Comparison of ENCODE assay signal across 9 cellular contexts in the genomic region with DNA sequence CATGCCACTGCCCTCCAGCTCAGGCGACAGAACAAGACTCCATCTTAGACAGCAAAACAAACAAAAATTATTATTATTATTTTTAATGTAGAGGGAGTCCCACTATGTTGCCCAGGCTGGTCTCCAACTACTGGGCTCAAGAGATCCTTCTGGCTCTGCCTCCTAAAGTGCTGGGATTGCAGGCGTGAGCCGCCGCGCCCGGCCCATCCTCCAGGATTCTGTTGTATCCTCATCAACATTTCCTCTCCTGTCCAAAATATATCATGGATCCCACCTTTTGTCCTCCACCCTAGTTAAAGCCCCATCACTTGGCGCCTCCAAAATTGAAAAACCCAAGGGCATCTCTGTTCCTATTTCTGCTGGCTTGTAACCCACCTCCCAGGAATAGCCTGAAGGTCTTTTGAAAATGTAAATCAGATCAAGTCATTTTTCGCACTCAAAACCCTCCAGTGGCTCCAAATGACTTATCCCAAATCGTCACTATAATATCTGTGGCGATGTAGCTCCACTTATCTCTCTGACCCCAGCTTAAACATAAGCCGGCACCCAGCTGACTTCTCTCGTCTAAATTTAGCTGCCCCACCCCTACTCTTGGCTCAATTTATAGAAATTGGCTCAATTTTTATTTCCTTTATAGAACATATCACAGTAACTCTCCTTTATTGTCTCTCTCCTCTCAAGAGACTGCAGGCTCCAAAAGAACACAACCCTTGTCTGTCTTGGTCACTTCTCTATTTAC. TPM values are rescaled to one million over a fixed set of nuclear protein-coding genes. Genes with fewer than 3 reads are reported as not detected.
DNase-seq lines count a peak whose midpoint lies in the region; ATAC-seq and TF ChIP-seq lines count a peak whose summit lies in the region.
"Had no signal": no experiment of that assay in that cellular context is flagged by ENCODE, and none has a peak within 500 bp of the region (broad histone marks: within the 10 kb centered on the region; RNA-seq: fewer than 3 reads in every experiment).

No MANE protein-coding gene starts in this region.

- no CpG with 5 or more reads among the region's 12 CpGs for WGBS in neuronal stem cell (ENCODE audit: extremely low coverage in 2 of 2, insufficient read length in 2 of 2, insufficient replicate concordance in 1 of 2), 2 donors

- H3K36me3 Mint-ChIP-seq in CD4-positive, alpha-beta memory T cell = peaks cover 0 to 11% of the 10 kb centered on the region in 2 donors
- H3K36me3 Mint-ChIP-seq in stimulated activated naive B cell treated with anti-CD40 and anti-IgM and Interleukin-4, amounts not matched to agents 10 μg/mL and 1 μg/mL and 100 μg/mL, for 72 hours = peaks cover 7 to 25% of the 10 kb centered on the region in 2 donors

- no peaks in the 10 kb centered on the region for H3K79me1 ChIP-seq in neuronal stem cell (ENCODE audit: low read depth, low read length)

- H2BK15ac ChIP-seq in neuronal stem cell (ENCODE audit: low read length) = no peak overlapping the region

- no peak for ATAC-seq in stimulated activated naive B cell treated with anti-CD40 and anti-IgM and Interleukin-4, amounts not matched to agents 10 μg/mL and 1 μg/mL and 100 μg/mL, for 72 hours (replicated peaks)
- no peak for ATAC-seq in GM18868 (IDR thresholded peaks at IDR 0.05; ENCODE audit: unreplicated experiment)
- ATAC-seq in HG03139 (IDR thresholded peaks at IDR 0.05; ENCODE audit: unreplicated experiment) = no peak

- peak overlapping the region in 2 of 8 donors; percentile 36 to 88 for H3K4me3 Mint-ChIP-seq in CD4-positive, alpha-beta memory T cell
- H3K4me3 Mint-ChIP-seq in stimulated activated naive B cell treated with anti-CD40 and anti-IgM and Interleukin-4, amounts not matched to agents 10 μg/mL and 1 μg/mL and 100 μg/mL, for 72 hours = peak overlapping the region in 1 of 2 donors; percentile 91

- DNase-seq in CD4-positive, alpha-beta memory T cell = peak in 1 of 5 donors; percentile 12
- DNase-seq in LNCaP clone FGC (ENCODE audit: low read depth) (no peak), neuronal stem cell (ENCODE audit: low spot score) (no peak), activated gamma-delta T cell treated with Interleukin-2 at 50 U/mL for 16 hours (no peak)
- no peak for DNase-seq in stimulated activated naive B cell treated with anti-CD40 and anti-IgM and Interleukin-4, amounts not matched to agents 10 μg/mL and 1 μg/mL and 100 μg/mL, for 72 hours
- DNase-seq: GF-D8 had no signal

- CTCF ChIA-PET in CD4-positive, alpha-beta memory T cell (lab: Charles Lee; ENCODE audit: partially characterized antibody) = interaction anchor here (0.7 to 9.1 kb wide), 4 partner anchors 9 to 120 kb away, joined by 3 to 94 read pairs (median 20); a partner anchor contains a TSS

- H3K4me3 ChIP-seq in CD4-positive, alpha-beta memory T cell (ENCODE audit: low read length in 2 of 2) = no peak overlapping the region
- H3K4me3 ChIP-seq in LNCaP clone FGC (ENCODE audit: low read depth, low read length) = peak overlapping the region; percentile 51
- peak overlapping the region; percentile 3 for H3K4me3 ChIP-seq in endocrine pancreas (ENCODE audit: control insufficient read depth, insufficient read depth, low read length)
- peak overlapping the region in 1 of 2 donors; percentile 79 for H3K4me3 ChIP-seq in neuronal stem cell (ENCODE audit: low read length in 2 of 2)

- no peaks in the 10 kb centered on the region for H3K9me3 Mint-ChIP-seq in CD4-positive, alpha-beta memory T cell
- peaks cover 2 to 3% of the 10 kb centered on the region in 2 donors for H3K9me3 Mint-ChIP-seq in stimulated activated naive B cell treated with anti-CD40 and anti-IgM and Interleukin-4, amounts not matched to agents 10 μg/mL and 1 μg/mL and 100 μg/mL, for 72 hours

- H3K18ac ChIP-seq in neuronal stem cell (ENCODE audit: low read length) = no peak overlapping the region

- H3K27me3 ChIP-seq in CD4-positive, alpha-beta memory T cell (ENCODE audit: insufficient read depth, low read length) = no peaks in the 10 kb centered on the region
- H3K27me3 ChIP-seq in endocrine pancreas (ENCODE audit: control insufficient read depth, insufficient read depth, low read length) (no peaks in the 10 kb centered on the region), neuronal stem cell (ENCODE audit: control insufficient read depth in 3 of 3, insufficient read depth in 3 of 3, low read depth in 1 of 3, low read length in 3 of 3) (no peaks in the 10 kb centered on the region)

- no peaks in the 10 kb centered on the region for H3K27me3 Mint-ChIP-seq in CD4-positive, alpha-beta memory T cell
- peaks cover 0 to 4% of the 10 kb centered on the region in 2 donors for H3K27me3 Mint-ChIP-seq in stimulated activated naive B cell treated with anti-CD40 and anti-IgM and Interleukin-4, amounts not matched to agents 10 μg/mL and 1 μg/mL and 100 μg/mL, for 72 hours

- H3K4ac ChIP-seq in neuronal stem cell (ENCODE audit: low read length) = no peak overlapping the region

- H3K4me1 Mint-ChIP-seq in CD4-positive, alpha-beta memory T cell = peaks cover 30 to 57% (median 42%) of the 10 kb centered on the region in 4 donors
- peaks cover 10 to 25% of the 10 kb centered on the region in 2 donors for H3K4me1 Mint-ChIP-seq in stimulated activated naive B cell treated with anti-CD40 and anti-IgM and Interleukin-4, amounts not matched to agents 10 μg/mL and 1 μg/mL and 100 μg/mL, for 72 hours

- intact Hi-C loops in CD4-positive, alpha-beta memory T cell (cut with micrococcal nuclease) = loop anchor here (10.0 kb wide), 1 partner anchor 238 kb away; a partner anchor contains a TSS

- H3K4me1 ChIP-seq in CD4-positive, alpha-beta memory T cell (ENCODE audit: insufficient read depth, low read length) = peaks cover 38% of the 10 kb centered on the region
- peaks cover 4% of the 10 kb centered on the region for H3K4me1 ChIP-seq in endocrine pancreas (ENCODE audit: control insufficient read depth, insufficient read depth, low read length)
- H3K4me1 ChIP-seq in neuronal stem cell (ENCODE audit: control insufficient read depth in 2 of 2, insufficient read depth in 1 of 2, low read depth in 1 of 2, low read length in 2 of 2) = peaks cover 0 to 6% of the 10 kb centered on the region in 2 donors

- POLR2A ChIA-PET in CD4-positive, alpha-beta memory T cell (lab: Charles Lee; ENCODE audit: partially characterized antibody) = interaction anchor here (0.8 to 6.2 kb wide), 7 partner anchors 11 to 364 kb away, joined by 3 to 95 read pairs (median 18); a partner anchor contains a TSS

- H3K9me3 ChIP-seq in CD4-positive, alpha-beta memory T cell (ENCODE audit: control insufficient read depth in 1 of 2, low read length in 2 of 2) = no peaks in the 10 kb centered on the region
- H3K9me3 ChIP-seq in endocrine pancreas (ENCODE audit: control insufficient read depth, low read length) (no peaks in the 10 kb centered on the region), neuronal stem cell (replicated peaks in 1 of 2; ENCODE audit: control insufficient read depth in 2 of 2, insufficient read depth in 1 of 2, low read depth in 1 of 2, low read length in 2 of 2) (no peaks in the 10 kb centered on the region)

- H3K9ac ChIP-seq in endocrine pancreas (ENCODE audit: control insufficient read depth, insufficient read depth, low read length) (peak overlapping the region; percentile 4), neuronal stem cell (ENCODE audit: low read depth, low read length, poor library complexity) (no peak overlapping the region)

- no peak overlapping the region for H3K23ac ChIP-seq in neuronal stem cell (ENCODE audit: low read depth, low read length, poor library complexity)

- TF ChIP-seq CTCF in LNCaP clone FGC (IDR thresholded peaks at IDR 0.05; ENCODE audit: control insufficient read depth, extremely low read depth, insufficient read depth) = no peak

- no peak overlapping the region for H2BK5ac ChIP-seq in neuronal stem cell (ENCODE audit: low read length)

- no peaks in the 10 kb centered on the region for H3K36me3 ChIP-seq in CD4-positive, alpha-beta memory T cell (ENCODE audit: insufficient read depth, low read length)
- H3K36me3 ChIP-seq in endocrine pancreas (ENCODE audit: control insufficient read depth, insufficient read depth, low read length) = no peaks in the 10 kb centered on the region
- H3K36me3 ChIP-seq in neuronal stem cell (replicated peaks in 1 of 2; ENCODE audit: control insufficient read depth in 2 of 2, insufficient read depth in 2 of 2, low read length in 2 of 2) = peaks cover 13 to 28% of the 10 kb centered on the region in 2 donors

- H3K4me2 ChIP-seq in neuronal stem cell (ENCODE audit: insufficient read depth, low read length, poor library complexity, severe bottlenecking) = peak overlapping the region; percentile 26

- H2AK5ac ChIP-seq in neuronal stem cell (ENCODE audit: low read depth, low read length) = no peak overlapping the region

- no peak overlapping the region for H2BK12ac ChIP-seq in neuronal stem cell (ENCODE audit: low read length)

- H4K91ac ChIP-seq in neuronal stem cell (ENCODE audit: low read depth, low read length, poor library complexity) = no peak overlapping the region

- peak overlapping the region; percentile 6 to 99 (median 98) for H3K27ac Mint-ChIP-seq in CD4-positive, alpha-beta memory T cell
- no peak overlapping the region for H3K27ac Mint-ChIP-seq in stimulated activated naive B cell treated with anti-CD40 and anti-IgM and Interleukin-4, amounts not matched to agents 10 μg/mL and 1 μg/mL and 100 μg/mL, for 72 hours

- H3K14ac ChIP-seq in neuronal stem cell (ENCODE audit: low read length) = no peak overlapping the region

- H3K27ac ChIP-seq in CD4-positive, alpha-beta memory T cell (ENCODE audit: low read depth, low read length) = peak overlapping the region; percentile 43
- H3K27ac ChIP-seq in neuronal stem cell (replicated peaks; ENCODE audit: low read length) = no peak overlapping the region

- H4K8ac ChIP-seq in neuronal stem cell (ENCODE audit: low read depth, low read length) = no peak overlapping the region

- H2BK120ac ChIP-seq in neuronal stem cell (ENCODE audit: low read depth, low read length) = no peak overlapping the region

- no peak overlapping the region for H2AFZ ChIP-seq in neuronal stem cell (ENCODE audit: low read length)

RNA-seq across cellular contexts. Expression of a gene that starts 1.1 kb away (rescaled TPM):
- total RNA-seq in CD4-positive, alpha-beta memory T cell = 1 to 10 TPM; 7.4 TPM
- polyA plus RNA-seq in CD4-positive, alpha-beta memory T cell = 1 to 10 TPM; 1.7 to 2.1 TPM
- polyA plus RNA-seq in neuronal stem cell (2013, experiment 1 of 2) = 6.9 TPM
- 6.6 TPM for polyA plus RNA-seq in neuronal stem cell (2013, experiment 2 of 2)

RNA-seq across cellular contexts. Expression of a gene that starts 17.5 kb away (rescaled TPM):
- total RNA-seq in CD4-positive, alpha-beta memory T cell = 100 to 1,000 TPM in 1 of 2 experiments, 10 to 100 TPM in 1; 92.7 to 105 TPM
- polyA plus RNA-seq in CD4-positive, alpha-beta memory T cell = 10 to 100 TPM in 1 of 2 donors, 1 to 10 TPM in 1; 7.2 to 17.8 TPM
- 42.3 TPM for polyA plus RNA-seq in neuronal stem cell (2013, experiment 1 of 2)
- 43.4 TPM for polyA plus RNA-seq in neuronal stem cell (2013, experiment 2 of 2)

RNA-seq across cellular contexts. Expression of a gene that starts 17.9 kb away (rescaled TPM):
- total RNA-seq in CD4-positive, alpha-beta memory T cell = 10 to 100 TPM; 20.3 to 20.9 TPM
- polyA plus RNA-seq in CD4-positive, alpha-beta memory T cell = under 1 TPM in 1 of 2 donors, not detected in 1; 0.30 TPM
- polyA plus RNA-seq in neuronal stem cell (2013, experiment 1 of 2) = 12.2 TPM
- 12.0 TPM for polyA plus RNA-seq in neuronal stem cell (2013, experiment 2 of 2)

RNA-seq across cellular contexts. Expression of a gene that starts 20.1 kb away (rescaled TPM):
- 10 to 100 TPM; 21.2 to 23.4 TPM for total RNA-seq in CD4-positive, alpha-beta memory T cell
- polyA plus RNA-seq in CD4-positive, alpha-beta memory T cell = 10 to 100 TPM; 22.5 to 28.5 TPM
- polyA plus RNA-seq in neuronal stem cell (2013, experiment 1 of 2) = 37.9 TPM
- 37.2 TPM for polyA plus RNA-seq in neuronal stem cell (2013, experiment 2 of 2)

RNA-seq across cellular contexts. Expression of a gene that starts 23.2 kb away (rescaled TPM):
- total RNA-seq in CD4-positive, alpha-beta memory T cell = 10 to 100 TPM; 31.2 to 34.0 TPM
- 10 to 100 TPM; 26.2 to 40.1 TPM for polyA plus RNA-seq in CD4-positive, alpha-beta memory T cell
- polyA plus RNA-seq in neuronal stem cell (2013, experiment 1 of 2) = 3.1 TPM
- polyA plus RNA-seq in neuronal stem cell (2013, experiment 2 of 2) = 3.8 TPM

Comparison
In these comparisons a context has a peak if more than half of its experiments do, and no peak if none do; other contexts are left out.
1. H3K4me3 ChIP-seq: peak in LNCaP clone FGC (single experiment) and endocrine pancreas (single experiment); none in CD4-positive, alpha-beta memory T cell (0 of 2).